In genomic region chr5:84549054-84549453, GRCh38 we compare ENCODE assay signal across 21 cellular contexts.
A peak's percentile ranks its signal among the peaks of the same experiment; 100 is the strongest.
DNase-seq lines count a peak whose midpoint lies in the region; ATAC-seq and TF ChIP-seq lines count a peak whose summit lies in the region.
"Had no signal": no experiment of that assay in that cellular context is flagged by ENCODE, and none has a peak within 500 bp of the region (broad histone marks: within the 10 kb centered on the region; RNA-seq: fewer than 3 reads in every experiment).

No MANE protein-coding gene starts in this region.

- H3K4me1 ChIP-seq in mesendoderm (ENCODE audit: control insufficient read depth, low read depth, low read length), result no peaks in the 10 kb centered on the region
- H3K4me1 ChIP-seq: BE2C, HAP-1 had no signal

- no CpG with 5 or more reads among the region's 1 CpG for WGBS in mesendoderm (ENCODE audit: extremely low coverage, insufficient coverage, low lambda C conversion rate)

- no peaks in the 10 kb centered on the region for H3K36me3 ChIP-seq in mesendoderm (ENCODE audit: control insufficient read depth, insufficient read depth, low read length)
- H3K36me3 ChIP-seq: BE2C, HAP-1 had no signal

- H2AK5ac ChIP-seq in mesendoderm (ENCODE audit: low read length), result no peak overlapping the region

- no peak overlapping the region for H3K4me2 ChIP-seq in mesendoderm (ENCODE audit: low read length)

- intact Hi-C loops in Right ventricle myocardium superior (cut with DNase I), result no loop called here
- intact Hi-C loops in cardiac septum (cut with DNase I), result no loop called here
- intact Hi-C loops in left ventricle myocardium superior (cut with micrococcal nuclease), result no loop called here

- H3K27ac ChIP-seq in mesendoderm (ENCODE audit: low read depth, low read length), result no peak overlapping the region
- H3K27ac ChIP-seq: GM23248 had no signal

- no peak overlapping the region for H3K4ac ChIP-seq in mesendoderm (ENCODE audit: low read depth, low read length)

- no peak overlapping the region for H3K56ac ChIP-seq in mesendoderm (ENCODE audit: low read length)

- no peak overlapping the region for H2BK5ac ChIP-seq in mesendoderm (ENCODE audit: low read length)

- TF ChIP-seq CTCF in choroid plexus epithelial cell (conservative IDR thresholded peaks at IDR 0.05; ENCODE audit: low read depth, low read length) (no peak), omental fat pad (IDR thresholded peaks at IDR 0.05) (no peak)

- no peaks in the 10 kb centered on the region for H3K79me1 ChIP-seq in mesendoderm (ENCODE audit: low read length)

- no peak overlapping the region for H3K9ac ChIP-seq in mesendoderm (ENCODE audit: low read length)
- H3K9ac ChIP-seq: GM23248 had no signal

- H3K18ac ChIP-seq in mesendoderm (ENCODE audit: low read length), result no peak overlapping the region

- H3K27me3 ChIP-seq in mesendoderm (ENCODE audit: insufficient read depth, low read length, poor library complexity), result no peaks in the 10 kb centered on the region
- H3K27me3 ChIP-seq: BE2C had no signal

- H3K4me3 ChIP-seq in choroid plexus epithelial cell (ENCODE audit: low read depth, low read length), result no peak overlapping the region
- H3K4me3 ChIP-seq in mesendoderm (ENCODE audit: low read length), result no peak overlapping the region
- H3K4me3 ChIP-seq: GM12878, GM23248, HAP-1 had no signal

- no peak overlapping the region for H3K23ac ChIP-seq in mesendoderm (ENCODE audit: low read length)

- H4K8ac ChIP-seq in mesendoderm (ENCODE audit: low read depth, low read length), result no peak overlapping the region

- H3K79me2 ChIP-seq in mesendoderm (ENCODE audit: control insufficient read depth, insufficient read depth, low read length), result no peaks in the 10 kb centered on the region

- ATAC-seq in Right ventricle myocardium superior (ENCODE audit: poor library complexity) (peak; percentile 86), left ventricle myocardium superior (peak; percentile 92), omental fat pad (ENCODE audit: low FRiP score) (no peak)
- ATAC-seq: GM12878, HepG2 had no signal

- DNase-seq in Right ventricle myocardium superior (no peak), cardiac septum (ENCODE audit: low spot score) (no peak), choroid plexus epithelial cell (ENCODE audit: low read depth) (peak; percentile 5), left ventricle myocardium superior (no peak), mesendoderm (peak; percentile 41), cerebellar cortex (ENCODE audit: low spot score) (no peak), kidney tubule cell (ENCODE audit: low spot score) (no peak), omental fat pad (ENCODE audit: low spot score) (no peak)
- DNase-seq: BE2C; C1 segment of cervical spinal cord; CD4-positive, CD25-positive, alpha-beta regulatory T cell; CD8-positive, alpha-beta memory T cell; COR-L47; DMS 273 treated with DMSO at 0.1 percent for 48 hours; DMS53; DND-41; EL; GM23248 had no signal

- no peak overlapping the region for H4K5ac ChIP-seq in mesendoderm (ENCODE audit: low read length)

- no peak overlapping the region for H2BK15ac ChIP-seq in mesendoderm (replicated peaks; ENCODE audit: low read depth)

- no peak overlapping the region for H2BK120ac ChIP-seq in mesendoderm (ENCODE audit: low read depth, low read length)

Comparison
In these comparisons a context has a peak if more than half of its experiments do, and no peak if none do; other contexts are left out.
1. DNase-seq: peak in choroid plexus epithelial cell (single experiment) and mesendoderm (single experiment); none in Right ventricle myocardium superior (single experiment), cardiac septum (single experiment), left ventricle myocardium superior (single experiment), cerebellar cortex (single experiment), kidney tubule cell (single experiment) and omental fat pad (single experiment).